Comparison of ENCODE assay signal across 11 cellular contexts in genomic region chr17:43702636-43703035, GRCh38. TPM values are rescaled to one million over a fixed set of nuclear protein-coding genes. Genes with fewer than 3 reads are reported as not detected.
DNase-seq lines count a peak whose midpoint lies in the region; ATAC-seq and TF ChIP-seq lines count a peak whose summit lies in the region.
"Had no signal": no experiment of that assay in that cellular context is flagged by ENCODE, and none has a peak within 500 bp of the region (broad histone marks: within the 10 kb centered on the region; RNA-seq: fewer than 3 reads in every experiment).

No MANE protein-coding gene starts in this region.

- WGBS in spleen, 5 donors, result 66 to 90% (median 71%) methylated on average over 4 of the region's 4 CpGs
- 83 to 88% (median 86%) methylated on average over 4 of the region's 4 CpGs for WGBS in heart left ventricle, 4 donors

- no peaks in the 10 kb centered on the region for H4K20me1 ChIP-seq in osteoblast (ENCODE audit: insufficient read depth, low read length)

- H3K79me2 ChIP-seq in osteoblast (ENCODE audit: insufficient read depth, low read length), result no peaks in the 10 kb centered on the region

- H2AFZ ChIP-seq in osteoblast (ENCODE audit: low read length), result no peak overlapping the region

- ATAC-seq in GM21717 (IDR thresholded peaks at IDR 0.05; ENCODE audit: unreplicated experiment), result no peak
- no peak for ATAC-seq in heart left ventricle

- no peaks in the 10 kb centered on the region for H3K36me3 ChIP-seq in spleen
- no peaks in the 10 kb centered on the region for H3K36me3 ChIP-seq in heart left ventricle
- no peaks in the 10 kb centered on the region for H3K36me3 ChIP-seq in osteoblast (ENCODE audit: insufficient read depth, low read length)

- BruUV-seq in Calu3 (replicated peaks; lab: Mats Ljungman, UMichigan), result no TSS peak

- DNase-seq in AG08395 (ENCODE audit: low spot score) (peak; percentile 23), Calu3 (peak; percentile 24), NCI-H2171 treated with DMSO at 0.1 percent for 48 hours (lab: John Stamatoyannopoulos, UW) (peak; percentile 73), amniotic epithelial cell (ENCODE audit: low read depth) (peak; percentile 40), spleen (no peak), heart left ventricle (no peak), osteoblast (ENCODE audit: insufficient read length, low spot score, missing footprints) (no peak)
- DNase-seq: activated B cell treated with CpG ODN at 0.5 μM for 24 hours, small intestine had no signal

- H3K9me3 Mint-ChIP-seq in Calu3 (ENCODE audit: low read depth, unreplicated experiment), result peaks cover 6% of the 10 kb centered on the region

- H3K27ac ChIP-seq in spleen, result no peak overlapping the region
- no peak overlapping the region for H3K27ac ChIP-seq in heart left ventricle
- no peak overlapping the region for H3K27ac ChIP-seq in osteoblast (ENCODE audit: low read depth, low read length)

- no peaks in the 10 kb centered on the region for H3K4me1 Mint-ChIP-seq in Calu3 (ENCODE audit: low read depth, unreplicated experiment)

- H3K9me3 ChIP-seq in spleen (peaks cover 0 to 3% (median 0%) of the 10 kb centered on the region in 8 donors), heart left ventricle (no peaks in the 10 kb centered on the region), osteoblast (ENCODE audit: low read depth, low read length) (peaks cover 3% of the 10 kb centered on the region)

- no peak overlapping the region for H3K4me2 ChIP-seq in osteoblast (ENCODE audit: insufficient read depth, low read length)

- no peak overlapping the region for H3K27ac Mint-ChIP-seq in Calu3 (ENCODE audit: unreplicated experiment)
- H3K27ac Mint-ChIP-seq: activated B cell treated with CpG ODN at 0.5 μM for 24 hours had no signal

- H3K4me1 ChIP-seq in spleen (peaks cover 0 to 14% (median 11%) of the 10 kb centered on the region in 6 donors), heart left ventricle (peaks cover 0 to 4% (median 0%) of the 10 kb centered on the region in 12 donors), osteoblast (ENCODE audit: insufficient read depth, low read length) (peaks cover 21% of the 10 kb centered on the region)

- TF ChIP-seq CTCF in Calu3 (IDR thresholded peaks at IDR 0.05; ENCODE audit: unreplicated experiment), result no peak
- no peak for TF ChIP-seq CTCF in spleen (IDR thresholded peaks at IDR 0.05 in 8 of 11, conservative IDR thresholded peaks at IDR 0.05 in 3 of 11)
- TF ChIP-seq CTCF in heart left ventricle (IDR thresholded peaks at IDR 0.05), result no peak
- no peak for TF ChIP-seq CTCF in osteoblast (IDR thresholded peaks at IDR 0.05; ENCODE audit: extremely low read depth, low read depth, low read length)

- intact Hi-C loops in Calu3 (cut with micrococcal nuclease; ENCODE audit: unreplicated experiment), result no loop called here
- intact Hi-C loops in spleen (cut with DNase I; ENCODE audit: low total_unique reads), result no loop called here
- intact Hi-C loops in heart left ventricle (cut with DNase I), result no loop called here

- no peak overlapping the region for H3K4me3 Mint-ChIP-seq in Calu3 (ENCODE audit: low read depth, unreplicated experiment)
- H3K4me3 Mint-ChIP-seq: activated B cell treated with CpG ODN at 0.5 μM for 24 hours had no signal

- peaks cover 57% of the 10 kb centered on the region for H3K27me3 Mint-ChIP-seq in Calu3 (ENCODE audit: unreplicated experiment)

- CTCF ChIA-PET in Calu3 (lab: Charles Lee), result interaction anchor here (1.0 kb wide), 1 partner anchor 8 kb away, joined by 4 read pairs; no protein-coding TSS in a partner anchor

- H3K4me3 ChIP-seq in spleen (no peak overlapping the region), heart left ventricle (no peak overlapping the region), osteoblast (ENCODE audit: insufficient read depth, low read length) (no peak overlapping the region)

- TF ChIP-seq POLR2A in spleen (IDR thresholded peaks at IDR 0.05) (no peak), heart left ventricle (IDR thresholded peaks at IDR 0.05) (no peak)

- H3K36me3 Mint-ChIP-seq in Calu3 (ENCODE audit: insufficient read depth, unreplicated experiment), result no peaks in the 10 kb centered on the region

- H3K27me3 ChIP-seq in spleen (replicated peaks in 1 of 7), result peaks cover 0 to 61% (median 0%) of the 10 kb centered on the region in 7 donors
- no peaks in the 10 kb centered on the region for H3K27me3 ChIP-seq in heart left ventricle
- peaks cover 31% of the 10 kb centered on the region for H3K27me3 ChIP-seq in osteoblast (ENCODE audit: insufficient read depth, low read length)

RNA-seq across cellular contexts. Expression of gene MEOX1, which starts 40.9 kb away (rescaled TPM):
- total RNA-seq in Calu3 (2022) (not detected in 2 replicates), spleen (10 to 100 TPM in 6 of 7 donors, 1 to 10 TPM in 1; 4.1 to 46.9 (median 32.9) TPM), heart left ventricle (10 to 100 TPM in 8 of 9 donors, 1 to 10 TPM in 1; 9.7 to 24.0 (median 16.1) TPM), osteoblast (under 0.01 TPM in 1 of 2 replicates, not detected in the other)
- polyA plus RNA-seq in spleen (10 to 100 TPM in 1 of 3 donors, 1 to 10 TPM in 2; 5.6 to 14.8 (median 7.5) TPM), heart left ventricle (10 to 100 TPM; 11.6 to 17.0 TPM)
- total RNA-seq: activated B cell treated with CpG ODN at 0.5 μM for 24 hours had no signal

RNA-seq across cellular contexts. Expression of gene SOST, which starts 56.0 kb away (rescaled TPM):
- not detected in 2 replicates for total RNA-seq in Calu3 (2022)
- total RNA-seq in spleen, result not detected
- under 1 TPM in 1 of 3 donors, not detected in 2; 0.04 TPM for polyA plus RNA-seq in spleen
- not detected for total RNA-seq in heart left ventricle
- polyA plus RNA-seq in heart left ventricle, result not detected
- total RNA-seq in osteoblast, result not detected in 2 replicates
- total RNA-seq: activated B cell treated with CpG ODN at 0.5 μM for 24 hours, mesenteric fat pad had no signal
- polyA plus RNA-seq: small intestine had no signal

Comparison
In these comparisons a context has a peak if more than half of its experiments do, and no peak if none do; other contexts are left out.
1. DNase-seq: peak in AG08395 (single experiment), Calu3 (single experiment), NCI-H2171 treated with DMSO at 0.1 percent for 48 hours (single experiment) and amniotic epithelial cell (single experiment); none in spleen (single experiment), heart left ventricle (0 of 5) and osteoblast (single experiment).